8 cellular contexts compared by ENCODE assay signal in genomic region chr1:243101551-243102050, GRCh38.
A peak's percentile ranks its signal among the peaks of the same experiment; 100 is the strongest.
DNase-seq lines count a peak whose midpoint lies in the region; ATAC-seq, FAIRE-seq and TF ChIP-seq lines count a peak whose summit lies in the region.
"Not testable (repeated sequence)": the region's sequence is repeated elsewhere in the genome, so short reads cannot be mapped to it uniquely, and the experiment has no call there.

No MANE protein-coding gene starts in this region.

- not testable (repeated sequence) for H3K4me1 Mint-ChIP-seq in CD8-positive, alpha-beta memory T cell; T-helper 1 cell treated with Interleukin-12 subunit alpha and Interleukin-12 subunit beta and Interleukin-4 antibody, amounts not matched to agents 30 μg/mL and 1 μg/mL, for 36 hours (ENCODE audit: low read depth)
- H3K4me1 Mint-ChIP-seq in naive B cell: peaks cover 0 to 11% (median 4%) of the 10 kb centered on the region in 3 donors

- not testable (repeated sequence) for TF ChIP-seq CTCF in H1 (IDR thresholded peaks at IDR 0.05; ENCODE audit: control extremely low read depth in 1 of 3, insufficient read depth in 1 of 3, low read depth in 1 of 3, low read length in 3 of 3)

- H3K36me3 Mint-ChIP-seq in CD8-positive, alpha-beta memory T cell; T-helper 1 cell treated with Interleukin-12 subunit alpha and Interleukin-12 subunit beta and Interleukin-4 antibody, amounts not matched to agents 30 μg/mL and 1 μg/mL, for 36 hours (ENCODE audit: low read depth); naive B cell: not testable (repeated sequence)

- WGBS in H1 (ENCODE audit: extremely low coverage in 1 of 2, insufficient coverage in 1 of 2, insufficient read length in 1 of 2, insufficient replicate concordance in 2 of 2, low coverage in 1 of 2, low lambda C conversion rate in 2 of 2, missing lambda C conversion rate in 1 of 2), 2 experiments: 95% methylated on average over 23 of the region's 40 CpGs; no CpG with 5 or more reads in 1 of the 2 experiments

- not testable (repeated sequence) for H3K23ac ChIP-seq in H1 (ENCODE audit: insufficient read length)

- peak; percentile 55 to 86 (median 67) for DNase-seq in CD8-positive, alpha-beta memory T cell
- peak; percentile 40 for DNase-seq in activated T-helper 1 cell treated with Interleukin-2 at 50 U/mL for 16 hours (ENCODE audit: low read depth)
- DNase-seq in H1 (ENCODE audit: low read depth in 1 of 2, low spot score in 2 of 2): not testable (repeated sequence)
- peak; percentile 57 for DNase-seq in naive B cell
- peak; percentile 59 for DNase-seq in stimulated activated CD8-positive, alpha-beta memory T cell treated with anti-CD3 and anti-CD28 coated beads, Interleukin-7, amount 100 ng/mL, for 24 hours (ENCODE audit: low read depth)

- not testable (repeated sequence) for H3K79me1 ChIP-seq in H1 (ENCODE audit: low read depth, low read length)

- H2BK20ac ChIP-seq in H1 (ENCODE audit: low read length): not testable (repeated sequence)

- H3K9ac ChIP-seq in H1 (replicated peaks in 1 of 4; ENCODE audit: extremely low read depth in 1 of 4, low read depth in 3 of 4, low read length in 3 of 4): not testable (repeated sequence)

- not testable (repeated sequence) for H3K36me3 ChIP-seq in CD8-positive, alpha-beta memory T cell (ENCODE audit: insufficient read depth, low read length); H1 (ENCODE audit: control insufficient read depth in 2 of 4, insufficient read depth in 4 of 4, low read length in 3 of 4)

- TF ChIP-seq POLR2A in H1 (IDR thresholded peaks at IDR 0.05; ENCODE audit: control extremely low read depth in 1 of 2, low read depth in 2 of 2, low read length in 2 of 2): not testable (repeated sequence)

- H2AK5ac ChIP-seq in H1 (ENCODE audit: low read depth, low read length): not testable (repeated sequence)

- POLR2A ChIA-PET in CD8-positive, alpha-beta memory T cell (lab: Charles Lee): interaction anchor here (1.2 kb wide), 1 partner anchor 154 kb away, joined by 4 read pairs; the partner anchor contains the start of genes CEP170 and SDCCAG8
- POLR2A ChIA-PET in H1 (lab: Charles Lee; ENCODE audit: partially characterized antibody): not testable (repeated sequence)

- H2BK120ac ChIP-seq in H1 (replicated peaks; ENCODE audit: low read depth, low read length): not testable (repeated sequence)

- H3K27me3 ChIP-seq in CD8-positive, alpha-beta memory T cell (ENCODE audit: insufficient read depth, low read length, poor library complexity, severe bottlenecking); H1 (replicated peaks in 1 of 4; ENCODE audit: control insufficient read depth in 3 of 4, extremely low read depth in 1 of 4, insufficient read depth in 3 of 4, low read length in 3 of 4): not testable (repeated sequence)

- H3K4me3 ChIP-seq in CD8-positive, alpha-beta memory T cell (ENCODE audit: low read length): peak overlapping the region; percentile 39
- H3K4me3 ChIP-seq in H1 (ENCODE audit: extremely low read depth in 1 of 4, insufficient read depth in 2 of 4, low read depth in 3 of 4, low read length in 4 of 4): not testable (repeated sequence)

- H3K9me3 ChIP-seq in CD8-positive, alpha-beta memory T cell (ENCODE audit: low read length); H1 (ENCODE audit: insufficient read depth in 2 of 2, low read depth in 1 of 2, low read length in 1 of 2): not testable (repeated sequence)

- H3K14ac ChIP-seq in H1 (ENCODE audit: insufficient read length): not testable (repeated sequence)

- not testable (repeated sequence) for H3K18ac ChIP-seq in H1 (ENCODE audit: extremely low read depth, low read length)

- H4K5ac ChIP-seq in H1 (ENCODE audit: insufficient read length, low read depth, low read length): not testable (repeated sequence)

- not testable (repeated sequence) for H2BK12ac ChIP-seq in H1 (ENCODE audit: low read depth, low read length)

- H3K56ac ChIP-seq in H1 (replicated peaks; ENCODE audit: insufficient read length, low read depth, low read length): not testable (repeated sequence)

- not testable (repeated sequence) for H4K91ac ChIP-seq in H1 (replicated peaks; ENCODE audit: insufficient read length, low read length)

- H3K27ac ChIP-seq in CD8-positive, alpha-beta memory T cell (ENCODE audit: low read depth, low read length): peak overlapping the region; percentile 79
- H3K27ac ChIP-seq in H1 (ENCODE audit: low read depth, low read length): not testable (repeated sequence)

- H3K23me2 ChIP-seq in H1 (ENCODE audit: low read depth, low read length): not testable (repeated sequence)

- not testable (repeated sequence) for TF ChIP-seq RAD21 in H1 (IDR thresholded peaks at IDR 0.05 in 1 of 2, conservative IDR thresholded peaks at IDR 0.05 in 1 of 2; ENCODE audit: low read depth in 2 of 2, low read length in 2 of 2)

- H3K4me1 ChIP-seq in CD8-positive, alpha-beta memory T cell (ENCODE audit: insufficient read depth, low read length); H1 (replicated peaks in 1 of 4; ENCODE audit: control insufficient read depth in 3 of 4, insufficient read depth in 4 of 4, low read length in 3 of 4): not testable (repeated sequence)

- ATAC-seq in GM21529 (IDR thresholded peaks at IDR 0.05; ENCODE audit: unreplicated experiment): peak; percentile 87
- peak; percentile 88 for ATAC-seq in HG03565 (IDR thresholded peaks at IDR 0.05; ENCODE audit: unreplicated experiment)
- peak; percentile 92 to 99 for ATAC-seq in naive B cell (ENCODE audit: low read depth in 2 of 2)

- FAIRE-seq in H1 (lab: Jason Lieb, UNC): not testable (repeated sequence)

- TF ChIP-seq EP300 in H1 (IDR thresholded peaks at IDR 0.05; ENCODE audit: borderline replicate concordance in 1 of 2, low read depth in 2 of 2, low read length in 2 of 2): not testable (repeated sequence)

- not testable (repeated sequence) for H3K4ac ChIP-seq in H1 (replicated peaks; ENCODE audit: insufficient read length, low read depth, low read length)

- CTCF ChIA-PET in CD8-positive, alpha-beta memory T cell (lab: Charles Lee); H1 (lab: Charles Lee; ENCODE audit: partially characterized antibody): not testable (repeated sequence)

- H4K20me1 ChIP-seq in H1 (replicated peaks in 1 of 2; ENCODE audit: control insufficient read depth in 1 of 2, insufficient read depth in 2 of 2, low read length in 2 of 2): not testable (repeated sequence)

- H2BK15ac ChIP-seq in H1 (ENCODE audit: low read length): not testable (repeated sequence)

- H2BK5ac ChIP-seq in H1 (ENCODE audit: low read depth, low read length): not testable (repeated sequence)

- H3K9me3 Mint-ChIP-seq in CD8-positive, alpha-beta memory T cell; T-helper 1 cell treated with Interleukin-12 subunit alpha and Interleukin-12 subunit beta and Interleukin-4 antibody, amounts not matched to agents 30 μg/mL and 1 μg/mL, for 36 hours; naive B cell: not testable (repeated sequence)

- H3K27me3 Mint-ChIP-seq in CD8-positive, alpha-beta memory T cell; T-helper 1 cell treated with Interleukin-12 subunit alpha and Interleukin-12 subunit beta and Interleukin-4 antibody, amounts not matched to agents 30 μg/mL and 1 μg/mL, for 36 hours (ENCODE audit: low read depth); naive B cell: not testable (repeated sequence)

- H4K8ac ChIP-seq in H1 (ENCODE audit: extremely low read depth, insufficient read depth, low read length): not testable (repeated sequence)

- H3K4me3 Mint-ChIP-seq in CD8-positive, alpha-beta memory T cell: peak overlapping the region; percentile 83 to 96 (median 87)
- peak overlapping the region; percentile 80 for H3K4me3 Mint-ChIP-seq in T-helper 1 cell treated with Interleukin-12 subunit alpha and Interleukin-12 subunit beta and Interleukin-4 antibody, amounts not matched to agents 30 μg/mL and 1 μg/mL, for 36 hours
- peak overlapping the region; percentile 23 to 91 (median 76) for H3K4me3 Mint-ChIP-seq in naive B cell

- peak overlapping the region; percentile 88 to 99 (median 94) for H3K27ac Mint-ChIP-seq in CD8-positive, alpha-beta memory T cell
- peak overlapping the region; percentile 92 for H3K27ac Mint-ChIP-seq in T-helper 1 cell treated with Interleukin-12 subunit alpha and Interleukin-12 subunit beta and Interleukin-4 antibody, amounts not matched to agents 30 μg/mL and 1 μg/mL, for 36 hours
- H3K27ac Mint-ChIP-seq in naive B cell: peak overlapping the region; percentile 77 to 99 (median 94)

- H2AFZ ChIP-seq in H1 (ENCODE audit: low read length): not testable (repeated sequence)

- H3K4me2 ChIP-seq in H1 (ENCODE audit: insufficient read depth in 1 of 2, low read depth in 2 of 2, low read length in 2 of 2): not testable (repeated sequence)

- not testable (repeated sequence) for H3K79me2 ChIP-seq in H1 (ENCODE audit: control insufficient read depth in 1 of 2, insufficient read depth in 2 of 2, low read length in 2 of 2)

TF ChIP-seq in H1, 55 proteins besides CTCF, POLR2A, EP300 and RAD21:
- TF ChIP-seq CREB1 (IDR thresholded peaks at IDR 0.05): peak; percentile 80
